In the genomic region with DNA sequence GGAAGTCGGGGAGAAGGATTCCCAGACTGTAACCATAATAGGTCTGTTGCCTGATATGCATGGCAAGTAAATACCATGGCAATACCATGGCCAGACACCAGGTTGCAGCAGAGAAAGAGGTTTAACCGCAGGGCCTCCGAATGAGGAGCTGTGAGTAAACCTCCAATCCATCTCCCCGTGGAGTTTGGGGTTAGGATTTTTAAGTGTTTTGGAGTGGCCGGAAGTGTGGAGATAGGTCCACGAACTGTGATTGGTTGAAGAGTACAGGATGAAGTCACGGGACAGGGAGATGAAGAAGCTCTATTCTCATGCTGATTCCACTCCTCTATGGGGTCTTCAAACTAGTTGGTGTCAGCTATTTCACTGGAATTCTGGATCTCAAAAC, we compare ENCODE assay signal across 8 cellular contexts.
A peak's percentile ranks its signal among the peaks of the same experiment; 100 is the strongest.
DNase-seq lines count a peak whose midpoint lies in the region; ATAC-seq lines count a peak whose summit lies in the region.

No MANE protein-coding gene starts in this region.

- POLR2A ChIA-PET in naive thymus-derived CD8-positive, alpha-beta T cell (lab: Charles Lee), result no interaction called here

- H3K9me3 Mint-ChIP-seq in naive thymus-derived CD8-positive, alpha-beta T cell, result no peaks in the 10 kb centered on the region

- H3K27me3 Mint-ChIP-seq in naive thymus-derived CD8-positive, alpha-beta T cell, result peaks cover 0 to 2% (median 0%) of the 10 kb centered on the region in 5 donors

- peak; percentile 90 for DNase-seq in DMS 273 (lab: John Stamatoyannopoulos, UW; ENCODE audit: unreplicated experiment)
- DNase-seq in NCI-H510A treated with DMSO at 0.1 percent for 48 hours (lab: John Stamatoyannopoulos, UW), result peak; percentile 52
- DNase-seq in activated CD8-positive, alpha-beta memory T cell treated with anti-CD3 and anti-CD28 coated beads for 24 hours, result peak; percentile 65
- peak in 7 of 10 donors; percentile 2 to 42 (median 30) for DNase-seq in naive thymus-derived CD8-positive, alpha-beta T cell
- peak; percentile 77 for DNase-seq in stromal cell of bone marrow (ENCODE audit: low read depth)

- peaks cover 0 to 6% (median 2%) of the 10 kb centered on the region in 4 donors for H3K4me1 Mint-ChIP-seq in naive thymus-derived CD8-positive, alpha-beta T cell

- H3K36me3 Mint-ChIP-seq in naive thymus-derived CD8-positive, alpha-beta T cell, result no peaks in the 10 kb centered on the region

- H3K4me3 Mint-ChIP-seq in naive thymus-derived CD8-positive, alpha-beta T cell, result no peak overlapping the region

- peak overlapping the region in 1 of 10 donors; percentile 66 for H3K27ac Mint-ChIP-seq in naive thymus-derived CD8-positive, alpha-beta T cell

- peak; percentile 75 for ATAC-seq in GM19397 (IDR thresholded peaks at IDR 0.05; ENCODE audit: unreplicated experiment)
- ATAC-seq in HG03432 (IDR thresholded peaks at IDR 0.05; ENCODE audit: unreplicated experiment), result peak; percentile 97
- peak; percentile 90 for ATAC-seq in esophagus mucosa
- peak; percentile 62 to 65 for ATAC-seq in naive thymus-derived CD8-positive, alpha-beta T cell

Comparison
In these comparisons a context has a peak if more than half of its experiments do, and no peak if none do; other contexts are left out.
1. Peak in every context shown above with its lines: DNase-seq and ATAC-seq.
2. DNase-seq: peak in every context shown above with its lines; median percentile 90 in DMS 273; 77 in stromal cell of bone marrow; 65 in activated CD8-positive, alpha-beta memory T cell treated with anti-CD3 and anti-CD28 coated beads for 24 hours; 52 in NCI-H510A treated with DMSO at 0.1 percent for 48 hours; 30 in naive thymus-derived CD8-positive, alpha-beta T cell.